In genomic region chr17:9917801-9918200, GRCh38 we compare ENCODE assay signal across 1 cellular context.
TF ChIP-seq lines count a peak whose summit lies in the region.

No MANE protein-coding gene starts in this region.

TF ChIP-seq in GM23338, 12 proteins besides CTCF, POLR2A, EP300 and RAD21 (continued from another document):
- TF ChIP-seq REST (IDR thresholded peaks at IDR 0.05; ENCODE audit: unreplicated experiment) = no peak
- no peak for TF ChIP-seq EZH2 (IDR thresholded peaks at IDR 0.05; ENCODE audit: low read depth, unreplicated experiment)
